8 cellular contexts compared by ENCODE assay signal in genomic region chr4:48779998-48780866, GRCh38. TPM values are rescaled to one million over a fixed set of nuclear protein-coding genes. Genes with fewer than 3 reads are reported as not detected.
A peak's percentile ranks its signal among the peaks of the same experiment; 100 is the strongest.
DNase-seq lines count a peak whose midpoint lies in the region; ATAC-seq, FAIRE-seq and TF ChIP-seq lines count a peak whose summit lies in the region.

FRYL (minus strand) TSS chr4:48780279; CDS start chr4:48634410, 145,869 bp downstream.

- H3K36me3 ChIP-seq in keratinocyte (ENCODE audit: control insufficient read depth in 2 of 2, extremely low read depth in 1 of 2, insufficient read depth in 2 of 2, low read length in 2 of 2) = no peaks in the 10 kb centered on the region

- TF ChIP-seq POLR2A in GM19193 (IDR thresholded peaks at IDR 0.05; ENCODE audit: extremely low read depth, insufficient read depth, insufficient read length) = peak; percentile 69

- H3K4me3 ChIP-seq in keratinocyte (ENCODE audit: control insufficient read depth in 2 of 3, extremely low read depth in 1 of 3, insufficient read depth in 2 of 3, low read depth in 1 of 3, low read length in 3 of 3) = peak within 1 kb of the TSS; percentile 77 to 96 (median 92)

- H3K9me1 ChIP-seq in keratinocyte (ENCODE audit: control insufficient read depth, extremely low read depth, insufficient read depth, low read length) = no peaks in the 10 kb centered on the region

- H3K36me3 Mint-ChIP-seq in chondrocyte (ENCODE audit: low read depth) = no peaks in the 10 kb centered on the region

- H3K27ac ChIP-seq in keratinocyte (ENCODE audit: control insufficient read depth, insufficient read depth, low read length) = peak within 1 kb of the TSS; percentile 90

- H3K9me3 Mint-ChIP-seq in chondrocyte (ENCODE audit: low read depth) = no peaks in the 10 kb centered on the region

- peaks cover 47% of the 10 kb centered on the region for H3K79me2 ChIP-seq in keratinocyte (ENCODE audit: control insufficient read depth, insufficient read depth, low read length)

- no peak for TF ChIP-seq CTCF in chondrocyte (IDR thresholded peaks at IDR 0.05)
- TF ChIP-seq CTCF in keratinocyte (optimal IDR thresholded peaks at IDR 0.05 in 1 of 3, IDR thresholded peaks at IDR 0.05 in 1 of 3, conservative IDR thresholded peaks at IDR 0.05 in 1 of 3; ENCODE audit: extremely low read depth in 1 of 3, insufficient read depth in 2 of 3, low read length in 3 of 3) = no peak

- no peaks in the 10 kb centered on the region for H3K9me3 ChIP-seq in keratinocyte (ENCODE audit: control insufficient read depth, low read depth, low read length)

- peak within 1 kb of the TSS; percentile 99 for H3K27ac Mint-ChIP-seq in chondrocyte (ENCODE audit: unreplicated experiment)

- H4K20me1 ChIP-seq in keratinocyte (ENCODE audit: control insufficient read depth, extremely low read depth, insufficient read depth, low read length) = peaks cover 2% of the 10 kb centered on the region

- peaks cover 43% of the 10 kb centered on the region for H3K4me1 Mint-ChIP-seq in chondrocyte (ENCODE audit: low read depth)

- peak; percentile 94 for FAIRE-seq in keratinocyte (lab: Jason Lieb, UNC)

- peak within 1 kb of the TSS; percentile 93 for H3K4me3 Mint-ChIP-seq in chondrocyte (ENCODE audit: unreplicated experiment)

- ATAC-seq in HG03439 (IDR thresholded peaks at IDR 0.05; ENCODE audit: unreplicated experiment) = peak; percentile 90

- H3K27me3 ChIP-seq in keratinocyte (ENCODE audit: control insufficient read depth, extremely low read depth, insufficient read depth, low read length) = no peaks in the 10 kb centered on the region

- H2AFZ ChIP-seq in keratinocyte (ENCODE audit: control insufficient read depth, low read length) = peak within 1 kb of the TSS; percentile 67

- H3K27me3 Mint-ChIP-seq in chondrocyte (ENCODE audit: low read depth) = no peaks in the 10 kb centered on the region

- peaks cover 20% of the 10 kb centered on the region for H3K4me1 ChIP-seq in keratinocyte (ENCODE audit: control insufficient read depth, extremely low read depth, insufficient read depth, low read length)

- DNase-seq in AML-193 (lab: John Stamatoyannopoulos, UW) (peak; percentile 99), NCI-H510A treated with DMSO at 0.1 percent for 48 hours (lab: John Stamatoyannopoulos, UW) (peak; percentile 97), chondrocyte (ENCODE audit: low spot score) (peak; percentile 98), keratinocyte (ENCODE audit: low read depth, low spot score) (peak; percentile 88)
- peak; percentile 96 to 98 for DNase-seq in activated CD4-positive, alpha-beta T cell treated with anti-CD3 and anti-CD28 coated beads for 24 hours (ENCODE audit: low read depth in 2 of 2)
- peak; percentile 99 for DNase-seq in stimulated activated CD4-positive, alpha-beta T cell treated with anti-CD3 and anti-CD28 coated beads, Interleukin-15, amount 100 ng/mL, for 24 hours

- dilution Hi-C loops in keratinocyte (cut with MboI; ENCODE audit: extremely low pct_ligation_motif_present, low sequenced_read_pairs) = no loop called here

- peak within 1 kb of the TSS; percentile 89 for H3K4me2 ChIP-seq in keratinocyte (ENCODE audit: control insufficient read depth, extremely low read depth, insufficient read depth, low read depth, low read length)

- H3K9ac ChIP-seq in keratinocyte (ENCODE audit: control insufficient read depth, extremely low read depth, insufficient read depth, low read length) = peak within 1 kb of the TSS; percentile 95

RNA-seq across cellular contexts. Expression of gene FRYL, which starts in this region (rescaled TPM):
- 29.3 to 45.4 TPM (median 30.8 TPM) in 3 replicates for total RNA-seq in chondrocyte
- 29.4 to 40.4 TPM (median 29.6 TPM) in 3 replicates for polyA plus RNA-seq in keratinocyte
- 19.6 TPM for polyA plus RNA-seq in keratinocyte (2011; ENCODE audit: low read depth)
- polyA plus RNA-seq in keratinocyte (2011; cell fraction: cytosol; rRNA removed) = 9.5 and 20.3 TPM in 2 replicates
- polyA plus RNA-seq in keratinocyte (2011; cell fraction: nucleus; rRNA removed) = 48.6 and 66.2 TPM in 2 replicates
- 20.9 and 29.6 TPM in 2 replicates for polyA plus RNA-seq in keratinocyte (2012; ENCODE audit: low replicate concordance)
- 39.1 to 166 TPM (median 101 TPM) in 3 replicates for polyA minus RNA-seq in keratinocyte
- 45.7 TPM for polyA minus RNA-seq in keratinocyte (2011; cell fraction: cytosol; rRNA and poly(A)+ RNA removed)
- 195 and 330 TPM in 2 replicates for polyA minus RNA-seq in keratinocyte (2011; cell fraction: nucleus; rRNA and poly(A)+ RNA removed)

Comparison
In these comparisons a context has a peak if more than half of its experiments do, and no peak if none do; other contexts are left out.
1. Peak in every context shown above with its lines: DNase-seq, ATAC-seq, H3K4me3 ChIP-seq and H3K27ac ChIP-seq.